ENCODE assay signal across 1 cellular context in the genomic region with DNA sequence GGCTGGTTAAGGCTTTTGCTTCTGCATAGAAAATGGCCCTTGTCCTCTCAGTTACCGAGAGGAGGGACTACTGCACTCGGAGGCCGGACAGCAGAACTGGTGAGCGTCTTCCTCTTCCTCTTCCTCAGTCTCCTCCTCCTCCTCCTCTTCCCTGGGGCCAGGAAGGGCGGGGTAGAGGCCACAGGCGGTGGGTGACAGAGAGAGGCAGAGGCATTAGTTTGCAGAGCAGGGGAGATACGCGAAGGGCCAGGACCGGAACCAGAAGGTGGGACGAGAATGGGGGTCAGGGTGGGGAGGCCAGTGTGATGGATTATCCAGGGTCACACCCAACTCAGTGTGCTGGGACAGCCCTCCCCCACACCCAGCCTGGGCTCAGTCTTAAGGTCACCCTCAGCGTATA.
TF ChIP-seq lines count a peak whose summit lies in the region.

No MANE protein-coding gene starts in this region.

TF ChIP-seq in K562, 482 proteins besides CTCF, POLR2A, EP300 and RAD21 (continued from another document and continues in another):
- TF ChIP-seq, protein P1, sequence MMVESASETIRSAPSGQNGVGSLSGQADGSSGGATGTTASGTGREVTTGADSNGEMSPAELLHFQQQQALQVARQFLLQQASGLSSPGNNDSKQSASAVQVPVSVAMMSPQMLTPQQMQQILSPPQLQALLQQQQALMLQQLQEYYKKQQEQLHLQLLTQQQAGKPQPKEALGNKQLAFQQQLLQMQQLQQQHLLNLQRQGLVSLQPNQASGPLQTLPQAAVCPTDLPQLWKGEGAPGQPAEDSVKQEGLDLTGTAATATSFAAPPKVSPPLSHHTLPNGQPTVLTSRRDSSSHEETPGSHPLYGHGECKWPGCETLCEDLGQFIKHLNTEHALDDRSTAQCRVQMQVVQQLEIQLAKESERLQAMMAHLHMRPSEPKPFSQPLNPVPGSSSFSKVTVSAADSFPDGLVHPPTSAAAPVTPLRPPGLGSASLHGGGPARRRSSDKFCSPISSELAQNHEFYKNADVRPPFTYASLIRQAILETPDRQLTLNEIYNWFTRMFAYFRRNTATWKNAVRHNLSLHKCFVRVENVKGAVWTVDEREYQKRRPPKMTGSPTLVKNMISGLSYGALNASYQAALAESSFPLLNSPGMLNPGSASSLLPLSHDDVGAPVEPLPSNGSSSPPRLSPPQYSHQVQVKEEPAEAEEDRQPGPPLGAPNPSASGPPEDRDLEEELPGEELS (CRISPR knock-in tag; IDR thresholded peaks at IDR 0.05; ENCODE audit: borderline replicate concordance) = no peak
- no peak for TF ChIP-seq SIN3A (IDR thresholded peaks at IDR 0.05; ENCODE audit: borderline replicate concordance in 2 of 2, control insufficient read depth in 1 of 2, low read depth in 2 of 2, low read length in 2 of 2)
- TF ChIP-seq HNRNPUL1 (IDR thresholded peaks at IDR 0.05; ENCODE audit: low read length) = no peak
- TF ChIP-seq SPI1 (IDR thresholded peaks at IDR 0.05; ENCODE audit: borderline replicate concordance, low read depth, low read length) = peak; percentile 71; the same call in 1 of the 2 replicates
- TF ChIP-seq SOX6 (IDR thresholded peaks at IDR 0.05) = no peak
- TF ChIP-seq ZBTB40 (IDR thresholded peaks at IDR 0.05) = 0 out of 2 replicates have a peak, but pooled peaks have one; percentile 17
- no peak for TF ChIP-seq ZBTB40 (CRISPR knock-in tag; IDR thresholded peaks at IDR 0.05)
- TF ChIP-seq, protein P2, sequence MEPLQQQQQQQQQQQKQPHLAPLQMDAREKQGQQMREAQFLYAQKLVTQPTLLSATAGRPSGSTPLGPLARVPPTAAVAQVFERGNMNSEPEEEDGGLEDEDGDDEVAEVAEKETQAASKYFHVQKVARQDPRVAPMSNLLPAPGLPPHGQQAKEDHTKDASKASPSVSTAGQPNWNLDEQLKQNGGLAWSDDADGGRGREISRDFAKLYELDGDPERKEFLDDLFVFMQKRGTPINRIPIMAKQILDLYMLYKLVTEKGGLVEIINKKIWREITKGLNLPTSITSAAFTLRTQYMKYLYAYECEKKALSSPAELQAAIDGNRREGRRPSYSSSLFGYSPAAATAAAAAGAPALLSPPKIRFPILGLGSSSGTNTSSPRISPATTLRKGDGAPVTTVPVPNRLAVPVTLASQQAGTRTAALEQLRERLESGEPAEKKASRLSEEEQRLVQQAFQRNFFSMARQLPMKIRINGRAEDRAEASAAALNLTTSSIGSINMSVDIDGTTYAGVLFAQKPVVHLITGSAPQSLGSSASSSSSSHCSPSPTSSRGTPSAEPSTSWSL (CRISPR knock-in tag; IDR thresholded peaks at IDR 0.05; ENCODE audit: borderline replicate concordance) = no peak
- peak; percentile 34 for TF ChIP-seq ARID1B (IDR thresholded peaks at IDR 0.05)
- TF ChIP-seq HMBOX1 (IDR thresholded peaks at IDR 0.05) = no peak
- no peak for TF ChIP-seq TBL1XR1 (IDR thresholded peaks at IDR 0.05; ENCODE audit: low read length in 2 of 2)
- no peak for TF ChIP-seq ZNF77 (CRISPR knock-in tag; IDR thresholded peaks at IDR 0.05)
- TF ChIP-seq, protein P3, sequence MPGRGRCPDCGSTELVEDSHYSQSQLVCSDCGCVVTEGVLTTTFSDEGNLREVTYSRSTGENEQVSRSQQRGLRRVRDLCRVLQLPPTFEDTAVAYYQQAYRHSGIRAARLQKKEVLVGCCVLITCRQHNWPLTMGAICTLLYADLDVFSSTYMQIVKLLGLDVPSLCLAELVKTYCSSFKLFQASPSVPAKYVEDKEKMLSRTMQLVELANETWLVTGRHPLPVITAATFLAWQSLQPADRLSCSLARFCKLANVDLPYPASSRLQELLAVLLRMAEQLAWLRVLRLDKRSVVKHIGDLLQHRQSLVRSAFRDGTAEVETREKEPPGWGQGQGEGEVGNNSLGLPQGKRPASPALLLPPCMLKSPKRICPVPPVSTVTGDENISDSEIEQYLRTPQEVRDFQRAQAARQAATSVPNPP (IDR thresholded peaks at IDR 0.05; ENCODE audit: borderline replicate concordance, insufficient read depth, insufficient read length) = no peak
- TF ChIP-seq, protein P4, sequence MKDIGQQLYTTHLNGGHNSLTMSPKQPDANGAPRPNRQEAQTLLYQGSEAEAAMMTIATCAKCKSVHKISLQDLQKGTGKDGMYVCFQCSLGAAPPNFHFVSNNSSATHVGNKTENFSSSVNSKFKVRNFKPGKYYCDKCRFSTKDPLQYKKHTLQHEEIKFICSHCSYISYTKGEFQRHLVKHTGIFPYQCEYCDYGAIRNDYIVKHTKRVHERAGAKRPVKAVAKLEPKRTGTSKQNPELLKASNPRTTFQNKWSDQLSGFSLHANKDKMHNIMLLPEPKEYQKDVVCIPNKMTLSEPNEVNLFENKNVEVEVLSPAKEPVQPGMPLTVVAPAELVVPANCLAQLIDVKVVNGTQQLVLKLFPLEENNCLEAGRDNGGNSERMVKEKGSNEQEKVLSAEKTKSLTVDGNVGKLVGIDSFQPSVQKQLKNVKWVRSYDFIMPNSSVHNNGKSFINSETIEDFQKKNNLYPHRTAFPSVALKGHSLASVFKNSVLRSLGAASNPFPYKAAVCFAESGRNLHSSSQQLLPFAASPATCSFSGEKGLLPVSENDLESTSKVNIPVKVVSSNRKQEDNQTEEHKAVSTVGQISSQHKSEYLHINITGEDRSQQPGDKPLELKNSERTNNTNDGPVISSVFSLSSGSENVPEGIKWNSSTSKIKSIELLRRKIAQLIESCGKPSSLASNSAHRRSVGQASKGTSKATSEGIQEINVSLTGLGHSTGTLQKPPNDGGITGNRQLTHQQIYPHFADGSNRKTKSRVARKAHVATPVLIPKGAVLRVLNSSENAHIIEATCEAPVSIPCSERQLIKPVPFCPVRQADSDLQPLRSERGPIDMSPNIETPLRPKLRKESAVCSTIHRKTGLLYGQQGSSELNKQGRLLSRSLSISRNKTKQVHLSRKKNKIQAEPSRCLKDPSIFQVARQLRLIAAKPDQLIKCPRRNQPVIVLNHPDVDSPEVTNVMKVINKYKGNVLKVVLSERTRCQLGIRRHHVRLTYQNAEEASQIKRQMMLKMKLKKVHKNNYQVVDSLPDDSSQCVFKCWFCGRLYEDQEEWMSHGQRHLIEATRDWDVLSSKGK (CRISPR knock-in tag; IDR thresholded peaks at IDR 0.05) = no peak
- no peak for TF ChIP-seq ZNF318 (IDR thresholded peaks at IDR 0.05; ENCODE audit: borderline replicate concordance in 1 of 2, low read depth in 1 of 2)
